ENCODE assay signal across 24 cellular contexts in genomic region chr3:121601212-121601812, GRCh38. TPM values are rescaled to one million over a fixed set of nuclear protein-coding genes. Genes with fewer than 3 reads are reported as not detected.
"Had no signal": no experiment of that assay in that cellular context is flagged by ENCODE, and none has a peak within 500 bp of the region (broad histone marks: within the 10 kb centered on the region; RNA-seq: fewer than 3 reads in every experiment).

No MANE protein-coding gene starts in this region.

- H3K79me2 ChIP-seq: hepatocyte had no signal

- H3K27ac ChIP-seq: ascending aorta, breast epithelium, hepatocyte, skin epidermis, VCaP had no signal

- ATAC-seq: activated naive CD8-positive, alpha-beta T cell treated with anti-CD3 and anti-CD28 coated beads, Interleukin-2, amount 50 U/mL, for 24 hours; T-cell had no signal

- H3K27me3 ChIP-seq: ascending aorta, breast epithelium, dorsolateral prefrontal cortex, hepatocyte had no signal

- H3K4me3 ChIP-seq: ascending aorta, breast epithelium, dorsolateral prefrontal cortex, hepatocyte, skin epidermis had no signal

- H2AFZ ChIP-seq: hepatocyte had no signal

- H3K4me1 ChIP-seq: ascending aorta, breast epithelium had no signal

- DNase-seq: activated CD4-positive, alpha-beta T cell treated with anti-CD3 and anti-CD28 coated beads for 1 hour; activated CD4-positive, alpha-beta T cell treated with anti-CD3 and anti-CD28 coated beads, Interleukin-2, amount 50 U/mL, for 4 hours; activated naive CD4-positive, alpha-beta T cell treated with anti-CD3 and anti-CD28 coated beads for 36 hours; activated naive CD8-positive, alpha-beta T cell treated with anti-CD3 and anti-CD28 coated beads, Interleukin-2, amount 50 U/mL, for 24 hours; dorsolateral prefrontal cortex; mesendoderm; nephron progenitor cell; stimulated activated CD4-positive, alpha-beta T cell treated with anti-CD3 and anti-CD28 coated beads, Interleukin-4, amount 100 ng/mL, for 24 hours; stimulated activated CD8-positive, alpha-beta memory T cell treated with anti-CD3 and anti-CD28 coated beads, Interleukin-4, amount 100 ng/mL, for 48 hours; stimulated activated naive CD4-positive, alpha-beta T cell treated with Interleukin-2 at 50 U/mL for 16 hours; T-cell; T1000 had no signal

- H3K9me3 ChIP-seq: ascending aorta, breast epithelium had no signal

- H3K4me2 ChIP-seq: hepatocyte had no signal

- H3K36me3 ChIP-seq: ascending aorta, breast epithelium had no signal

- FAIRE-seq: keratinocyte had no signal

RNA-seq across cellular contexts. Expression of gene FBXO40, which starts 8.1 kb away (rescaled TPM):
- total RNA-seq: activated naive CD4-positive, alpha-beta T cell treated with anti-CD3 and anti-CD28 coated beads for 36 hours; activated T-helper 2 cell treated with anti-CD3 and anti-CD28 coated beads, Interferon-gamma antibody, Interleukin-2, Interleukin-4, amounts not matched to agents 10 μg/mL and 5 μg/mL and 100 μg/mL, durations not matched to agents 14 hours and 24 hours and 36 hours; ascending aorta; breast epithelium; chondrocyte; hepatocyte; osteocyte; renal cortical epithelial cell; T-cell had no signal
- polyA plus RNA-seq: esophagus, hepatocyte, keratinocyte, liver had no signal

RNA-seq across cellular contexts. Expression of gene ARGFX, which starts 33.6 kb away (rescaled TPM):
- total RNA-seq: activated naive CD4-positive, alpha-beta T cell treated with anti-CD3 and anti-CD28 coated beads for 36 hours; activated T-helper 2 cell treated with anti-CD3 and anti-CD28 coated beads, Interferon-gamma antibody, Interleukin-2, Interleukin-4, amounts not matched to agents 10 μg/mL and 5 μg/mL and 100 μg/mL, durations not matched to agents 14 hours and 24 hours and 36 hours; ascending aorta; breast epithelium; chondrocyte; hepatocyte; liver; osteocyte; renal cortical epithelial cell; T-cell had no signal
- polyA plus RNA-seq: esophagus, hepatocyte, keratinocyte, liver had no signal

RNA-seq across cellular contexts. Expression of gene POLQ, which starts 55.5 kb away (rescaled TPM):
- total RNA-seq: ascending aorta had no signal

RNA-seq across cellular contexts. Expression of gene HCLS1, which starts 59.4 kb away (rescaled TPM):
- total RNA-seq: osteocyte had no signal
- polyA plus RNA-seq: hepatocyte had no signal
